21 cellular contexts compared by ENCODE assay signal in genomic region chr20:63527184-63527583, GRCh38. TPM values are rescaled to one million over a fixed set of nuclear protein-coding genes. Genes with fewer than 3 reads are reported as not detected.
DNase-seq lines count a peak whose midpoint lies in the region; ATAC-seq and TF ChIP-seq lines count a peak whose summit lies in the region.
"Had no signal": no experiment of that assay in that cellular context is flagged by ENCODE, and none has a peak within 500 bp of the region (broad histone marks: within the 10 kb centered on the region; RNA-seq: fewer than 3 reads in every experiment).

No MANE protein-coding gene starts in this region.

- peak; percentile 26 for DNase-seq in natural killer cell treated with Interleukin-12 subunit alpha and Interleukin-12 subunit beta and Interleukin-15 and Interleukin-18, amount 100 ng/mL, for 72 hours (ENCODE audit: low spot score)
- no peak for DNase-seq in natural killer cell
- DNase-seq in HFFc6, result no peak
- DNase-seq in epidermal melanocyte (ENCODE audit: insufficient read length, low spot score), result peak; percentile 16
- no peak for DNase-seq in NCI-H1694 treated with DMSO at 0.1 percent for 48 hours (lab: John Stamatoyannopoulos, UW)
- DNase-seq in KG1 (lab: John Stamatoyannopoulos, UW), result no peak
- no peak for DNase-seq in NK-92 treated with Interleukin-12 subunit alpha and Interleukin-12 subunit beta, amount 100 ng/mL, for 24 hours (lab: John Stamatoyannopoulos, UW)
- DNase-seq: BE2C, DMS153, MV-4-11, NCI-H1105 treated with DMSO at 0.1 percent for 48 hours, NCI-H2081, NCI-H2171 treated with DMSO at 0.1 percent for 48 hours, NCI-H526, SHP77 had no signal

- peaks cover 0 to 3% of the 10 kb centered on the region in 2 donors for H3K27me3 Mint-ChIP-seq in natural killer cell treated with Interleukin-12 subunit alpha and Interleukin-12 subunit beta and Interleukin-15 and Interleukin-18, amount 100 ng/mL, for 72 hours
- H3K27me3 Mint-ChIP-seq in natural killer cell (ENCODE audit: low read depth in 2 of 2) (peaks cover 0 to 3% of the 10 kb centered on the region in 2 donors), HFFc6 (ENCODE audit: insufficient read depth) (peaks cover 10% of the 10 kb centered on the region)

- ATAC-seq in natural killer cell treated with Interleukin-12 subunit alpha and Interleukin-12 subunit beta and Interleukin-15 and Interleukin-18, amount 100 ng/mL, for 72 hours, result no peak
- ATAC-seq in natural killer cell, result no peak
- ATAC-seq: GM23338 had no signal

- no peak overlapping the region for H3K27ac Mint-ChIP-seq in natural killer cell treated with Interleukin-12 subunit alpha and Interleukin-12 subunit beta and Interleukin-15 and Interleukin-18, amount 100 ng/mL, for 72 hours
- H3K27ac Mint-ChIP-seq in natural killer cell, result no peak overlapping the region
- no peak overlapping the region; the same call in 1 of the 2 replicates for H3K27ac Mint-ChIP-seq in HFFc6
- H3K27ac Mint-ChIP-seq: GM23338 had no signal

- no peak overlapping the region for H3K4me3 Mint-ChIP-seq in natural killer cell treated with Interleukin-12 subunit alpha and Interleukin-12 subunit beta and Interleukin-15 and Interleukin-18, amount 100 ng/mL, for 72 hours
- H3K4me3 Mint-ChIP-seq in natural killer cell (no peak overlapping the region), HFFc6 (peak overlapping the region; percentile 3; the same call in 1 of the 2 replicates)
- H3K4me3 Mint-ChIP-seq: CD4-positive, alpha-beta memory T cell; GM23338 had no signal

- intact Hi-C loops in natural killer cell (cut with micrococcal nuclease), result no loop called here

- TF ChIP-seq CTCF in natural killer cell (IDR thresholded peaks at IDR 0.05) (no peak), HFFc6 (IDR thresholded peaks at IDR 0.05) (no peak)

- H3K36me3 Mint-ChIP-seq in natural killer cell treated with Interleukin-12 subunit alpha and Interleukin-12 subunit beta and Interleukin-15 and Interleukin-18, amount 100 ng/mL, for 72 hours, result no peaks in the 10 kb centered on the region
- H3K36me3 Mint-ChIP-seq in natural killer cell (no peaks in the 10 kb centered on the region), HFFc6 (ENCODE audit: low read depth) (peaks cover 5% of the 10 kb centered on the region; the same call in 1 of the 2 replicates)

- H3K9me3 Mint-ChIP-seq in natural killer cell treated with Interleukin-12 subunit alpha and Interleukin-12 subunit beta and Interleukin-15 and Interleukin-18, amount 100 ng/mL, for 72 hours, result no peaks in the 10 kb centered on the region
- peaks cover 0 to 2% of the 10 kb centered on the region in 2 donors for H3K9me3 Mint-ChIP-seq in natural killer cell
- no peaks in the 10 kb centered on the region; the same call in 1 of the 2 replicates for H3K9me3 Mint-ChIP-seq in HFFc6

- H3K4me1 Mint-ChIP-seq in natural killer cell treated with Interleukin-12 subunit alpha and Interleukin-12 subunit beta and Interleukin-15 and Interleukin-18, amount 100 ng/mL, for 72 hours (ENCODE audit: low read depth in 2 of 2), result peaks cover 4 to 6% of the 10 kb centered on the region in 2 donors
- H3K4me1 Mint-ChIP-seq in natural killer cell (peaks cover 0 to 6% of the 10 kb centered on the region in 2 donors), HFFc6 (ENCODE audit: low read depth) (no peaks in the 10 kb centered on the region)
- H3K4me1 Mint-ChIP-seq: GM23338 had no signal

RNA-seq across cellular contexts. Expression of gene PPDPF, which starts 6.6 kb away (rescaled TPM):
- 10 to 100 TPM; 66.4 to 96.9 TPM for total RNA-seq in natural killer cell treated with Interleukin-12 subunit alpha and Interleukin-12 subunit beta and Interleukin-15 and Interleukin-18, amount 100 ng/mL, for 72 hours
- 100 to 1,000 TPM in 2 of 3 donors, 10 to 100 TPM in 1; 95.5 to 197 (median 159) TPM for total RNA-seq in natural killer cell
- total RNA-seq in HFFc6 (2021; fragmentation: NEBNext Ultra II Directional; extraction: Animal tissue kit (Norgen Biotek cat#: 25700)), result 100 to 1,000 TPM; 388 to 518 (median 443) TPM

RNA-seq across cellular contexts. Expression of gene PTK6, which starts 10.0 kb away (rescaled TPM):
- under 1 TPM in 1 of 2 donors, not detected in 1; 0.19 TPM for total RNA-seq in natural killer cell treated with Interleukin-12 subunit alpha and Interleukin-12 subunit beta and Interleukin-15 and Interleukin-18, amount 100 ng/mL, for 72 hours
- under 1 TPM in 2 of 3 donors, not detected in 1; 0.16 to 0.48 TPM for total RNA-seq in natural killer cell
- total RNA-seq in HFFc6 (2021; fragmentation: NEBNext Ultra II Directional; extraction: Animal tissue kit (Norgen Biotek cat#: 25700)), result under 1 TPM in 2 of 6 experiments, not detected in 4; 0.07 TPM
- total RNA-seq: A673; CD4-positive, alpha-beta memory T cell; HT1080; M059J had no signal

RNA-seq across cellular contexts. Expression of gene SRMS, which starts 20.4 kb away (rescaled TPM):
- not detected for total RNA-seq in natural killer cell treated with Interleukin-12 subunit alpha and Interleukin-12 subunit beta and Interleukin-15 and Interleukin-18, amount 100 ng/mL, for 72 hours
- under 1 TPM in 2 of 3 donors, not detected in 1; 0.16 to 0.23 TPM for total RNA-seq in natural killer cell
- total RNA-seq in HFFc6 (2021; fragmentation: NEBNext Ultra II Directional; extraction: Animal tissue kit (Norgen Biotek cat#: 25700)), result not detected
- total RNA-seq: A673; CD4-positive, alpha-beta memory T cell; G401; HT1080; M059J had no signal

RNA-seq across cellular contexts. Expression of gene FNDC11, which starts 26.8 kb away (rescaled TPM):
- under 1 TPM; 0.31 to 0.39 TPM for total RNA-seq in natural killer cell treated with Interleukin-12 subunit alpha and Interleukin-12 subunit beta and Interleukin-15 and Interleukin-18, amount 100 ng/mL, for 72 hours
- total RNA-seq in natural killer cell, result under 1 TPM; 0.19 to 0.75 (median 0.25) TPM
- total RNA-seq in HFFc6 (2021; fragmentation: NEBNext Ultra II Directional; extraction: Animal tissue kit (Norgen Biotek cat#: 25700)), result not detected
- total RNA-seq: HT1080, M059J had no signal

RNA-seq across cellular contexts. Expression of gene EEF1A2, which starts 28.3 kb away (rescaled TPM):
- total RNA-seq in natural killer cell treated with Interleukin-12 subunit alpha and Interleukin-12 subunit beta and Interleukin-15 and Interleukin-18, amount 100 ng/mL, for 72 hours, result 1 to 10 TPM; 3.1 to 6.1 TPM
- total RNA-seq in natural killer cell, result under 1 TPM; 0.14 to 0.86 (median 0.35) TPM
- 1 to 10 TPM; 1.1 to 7.2 (median 1.7) TPM for total RNA-seq in HFFc6 (2021; fragmentation: NEBNext Ultra II Directional; extraction: Animal tissue kit (Norgen Biotek cat#: 25700))

Comparison
In these comparisons a context has a peak if more than half of its experiments do, and no peak if none do; other contexts are left out.
1. DNase-seq: peak in natural killer cell treated with Interleukin-12 subunit alpha and Interleukin-12 subunit beta and Interleukin-15 and Interleukin-18, amount 100 ng/mL, for 72 hours (single experiment) and epidermal melanocyte (single experiment); none in natural killer cell (single experiment), HFFc6 (single experiment), NCI-H1694 treated with DMSO at 0.1 percent for 48 hours (single experiment), KG1 (single experiment) and NK-92 treated with Interleukin-12 subunit alpha and Interleukin-12 subunit beta, amount 100 ng/mL, for 24 hours (single experiment).